ENCODE assay signal across 21 cellular contexts in genomic region chr16:52439171-52439701, GRCh38.
"Had no signal": no experiment of that assay in that cellular context is flagged by ENCODE, and none has a peak within 500 bp of the region (broad histone marks: within the 10 kb centered on the region; RNA-seq: fewer than 3 reads in every experiment).

No MANE protein-coding gene starts in this region.

- H3K4me2 ChIP-seq: hepatocyte had no signal

- H3K27me3 Mint-ChIP-seq: activated naive CD8-positive, alpha-beta T cell treated with anti-CD3 and anti-CD28 coated beads for 36 hours; activated T-cell treated with anti-CD3 and anti-CD28 coated beads, Interleukin-2, amount 50 U/mL, for 24 hours; central memory CD8-positive, alpha-beta T cell; naive B cell; progenitor cell of endocrine pancreas had no signal

- H3K4me1 ChIP-seq: breast epithelium, lower lobe of right lung, upper lobe of right lung had no signal

- H2AFZ ChIP-seq: hepatocyte had no signal

- H3K4me3 ChIP-seq: breast epithelium, hepatocyte, lower lobe of right lung, upper lobe of right lung had no signal

- DNase-seq: activated naive CD4-positive, alpha-beta T cell; activated naive CD8-positive, alpha-beta T cell treated with anti-CD3 and anti-CD28 coated beads for 36 hours; activated T-cell treated with anti-CD3 and anti-CD28 coated beads, Interleukin-2, amount 50 U/mL, for 24 hours; effector memory CD4-positive, alpha-beta T cell; foreskin melanocyte; immature natural killer cell; lower lobe of right lung; mesendoderm; naive B cell; stimulated activated CD4-positive, alpha-beta T cell treated with anti-CD3 and anti-CD28 coated beads, Interleukin-4, amount 100 ng/mL, for 24 hours; stimulated activated naive CD4-positive, alpha-beta T cell treated with Interleukin-2 at 50 U/mL for 16 hours; T-helper 9 cell; upper lobe of right lung had no signal

- ATAC-seq: esophagus mucosa, left lobe of liver, lower lobe of right lung, upper lobe of right lung, WTC11 had no signal

- H3K4me3 Mint-ChIP-seq: activated naive CD8-positive, alpha-beta T cell treated with anti-CD3 and anti-CD28 coated beads for 36 hours; activated T-cell treated with anti-CD3 and anti-CD28 coated beads, Interleukin-2, amount 50 U/mL, for 24 hours; central memory CD8-positive, alpha-beta T cell; immature natural killer cell; naive B cell; WTC11 had no signal

- H3K9me3 ChIP-seq: breast epithelium, lower lobe of right lung, upper lobe of right lung had no signal

- H3K36me3 ChIP-seq: breast epithelium, lower lobe of right lung, upper lobe of right lung had no signal

- H3K27ac ChIP-seq: breast epithelium, hepatocyte, lower lobe of right lung, upper lobe of right lung had no signal

- H3K4me1 Mint-ChIP-seq: activated naive CD8-positive, alpha-beta T cell treated with anti-CD3 and anti-CD28 coated beads for 36 hours; central memory CD8-positive, alpha-beta T cell; immature natural killer cell; naive B cell had no signal

- H3K9me3 Mint-ChIP-seq: central memory CD8-positive, alpha-beta T cell had no signal

- H3K79me2 ChIP-seq: hepatocyte had no signal

- H3K27ac Mint-ChIP-seq: activated naive CD8-positive, alpha-beta T cell treated with anti-CD3 and anti-CD28 coated beads for 36 hours; activated T-cell treated with anti-CD3 and anti-CD28 coated beads, Interleukin-2, amount 50 U/mL, for 24 hours; activated T-helper 2 cell treated with anti-CD3 and anti-CD28 coated beads, Interferon-gamma antibody, Interleukin-2, Interleukin-4, amounts not matched to agents 10 μg/mL and 5 μg/mL and 100 μg/mL, durations not matched to agents 14 hours and 24 hours and 36 hours; immature natural killer cell had no signal

- H3K36me3 Mint-ChIP-seq: activated naive CD8-positive, alpha-beta T cell treated with anti-CD3 and anti-CD28 coated beads for 36 hours; immature natural killer cell; naive B cell had no signal

- H3K27me3 ChIP-seq: breast epithelium, hepatocyte, upper lobe of right lung had no signal
